In genomic region chr2:211942153-211942552, GRCh38 we compare ENCODE assay signal across 33 cellular contexts.
A peak's percentile ranks its signal among the peaks of the same experiment; 100 is the strongest.
DNase-seq lines count a peak whose midpoint lies in the region; ATAC-seq, FAIRE-seq and TF ChIP-seq lines count a peak whose summit lies in the region.
"Had no signal": no experiment of that assay in that cellular context is flagged by ENCODE, and none has a peak within 500 bp of the region (broad histone marks: within the 10 kb centered on the region; RNA-seq: fewer than 3 reads in every experiment).

No MANE protein-coding gene starts in this region.

- H3K9ac ChIP-seq in skeletal muscle tissue (ENCODE audit: low read depth in 1 of 3, low read length in 3 of 3) (no peak overlapping the region), colonic mucosa (ENCODE audit: low read depth in 2 of 2, low read length in 2 of 2) (no peak overlapping the region)
- H3K9ac ChIP-seq: BLaER1; BLaER1 treated with 17β-estradiol and CSF1 and Interleukin-3, amounts not matched to agents 10 nM and 100 nM had no signal

- no peak for TF ChIP-seq RAD21 in A549 (conservative IDR thresholded peaks at IDR 0.05 in 1 of 2, IDR thresholded peaks at IDR 0.05 in 1 of 2)

- no peak for TF ChIP-seq POLR2A in A549 (IDR thresholded peaks at IDR 0.05; ENCODE audit: low read length)

- TF ChIP-seq CTCF in A549 (IDR thresholded peaks at IDR 0.05) (no peak), HEK293 (tag by site-specific recombination; IDR thresholded peaks at IDR 0.05) (no peak), psoas muscle (IDR thresholded peaks at IDR 0.05) (no peak), pancreas (IDR thresholded peaks at IDR 0.05) (no peak), colonic mucosa (IDR thresholded peaks at IDR 0.05) (no peak)

- no peak for FAIRE-seq in A549 (lab: Jason Lieb, UNC)
- no peak for FAIRE-seq in pancreas (lab: Jason Lieb, UNC)
- FAIRE-seq: D721Med had no signal

- DNase-seq in A549 (ENCODE audit: low read depth in 1 of 2, low spot score in 1 of 2) (no peak), psoas muscle (no peak), pancreas (no peak), COLO668 (lab: John Stamatoyannopoulos, UW; ENCODE audit: unreplicated experiment) (no peak), colonic mucosa (no peak)
- DNase-seq: 8988T; ACHN; AML-193; BE2C; C1 segment of cervical spinal cord; Caco-2; Calu3; CD4-positive, alpha-beta memory T cell; CD4-positive, alpha-beta T cell; CD4-positive, CD25-positive, alpha-beta regulatory T cell; CD8-positive, alpha-beta memory T cell; CD8-positive, alpha-beta T cell; COR-L47; DMS 273 treated with DMSO at 0.1 percent for 48 hours; DMS153; DMS53; DMS79; DMS79 treated with DMSO at 0.1 percent for 48 hours; DND-41; EL had no signal

- WGBS in A549 (ENCODE audit: missing lambda C conversion rate), result 21% methylated on average over 2 of the region's 2 CpGs
- WGBS in psoas muscle, 3 donors, result 65 to 79% (median 72%) methylated on average over 2 of the region's 2 CpGs
- WGBS in pancreas, 2 donors, result 87 to 95% methylated on average over 2 of the region's 2 CpGs

- no peaks in the 10 kb centered on the region for H3K9me3 ChIP-seq in A549
- H3K9me3 ChIP-seq in HEK293 (ENCODE audit: control insufficient read depth, insufficient read depth, low read depth, low read length), result no peaks in the 10 kb centered on the region
- no peaks in the 10 kb centered on the region for H3K9me3 ChIP-seq in psoas muscle
- no peaks in the 10 kb centered on the region for H3K9me3 ChIP-seq in skeletal muscle tissue (ENCODE audit: control insufficient read depth in 3 of 3, low read length in 3 of 3)
- H3K9me3 ChIP-seq in pancreas, result no peaks in the 10 kb centered on the region
- H3K9me3 ChIP-seq in colonic mucosa, result no peaks in the 10 kb centered on the region
- H3K9me3 ChIP-seq: BE2C, BLaER1, Caco-2 had no signal

- no peak overlapping the region for H3K4me3 ChIP-seq in A549
- H3K4me3 ChIP-seq in HEK293 (ENCODE audit: low read depth, low read length), result no peak overlapping the region
- no peak overlapping the region for H3K4me3 ChIP-seq in psoas muscle
- H3K4me3 ChIP-seq in skeletal muscle tissue (ENCODE audit: low read length in 3 of 3), result no peak overlapping the region
- no peak overlapping the region for H3K4me3 ChIP-seq in pancreas
- no peak overlapping the region for H3K4me3 ChIP-seq in colonic mucosa
- H3K4me3 ChIP-seq: BLaER1; BLaER1 treated with 17β-estradiol and CSF1 and Interleukin-3, amounts not matched to agents 10 nM and 100 nM had no signal

- CTCF ChIA-PET in A549 (lab: Yijun Ruan, JAX), result no interaction called here
- CTCF ChIA-PET in HEK293 (lab: Yijun Ruan, JAX), result no interaction called here

- H3K27ac ChIP-seq in A549, result no peak overlapping the region
- H3K27ac ChIP-seq in HEK293 (ENCODE audit: extremely low read depth, low read depth, low read length), result no peak overlapping the region
- H3K27ac ChIP-seq in psoas muscle, result peak overlapping the region; percentile 68
- peak overlapping the region; percentile 22 for H3K27ac ChIP-seq in skeletal muscle tissue (ENCODE audit: low read depth, low read length)
- no peak overlapping the region for H3K27ac ChIP-seq in pancreas
- no peak overlapping the region for H3K27ac ChIP-seq in colonic mucosa
- H3K27ac ChIP-seq: 22Rv1; BLaER1; BLaER1 treated with 17β-estradiol and CSF1 and Interleukin-3, amounts not matched to agents 10 nM and 100 nM; C4-2B had no signal

- ATAC-seq in A549, result no peak
- no peak for ATAC-seq in psoas muscle
- no peak for ATAC-seq in pancreas
- ATAC-seq in HG02623 (IDR thresholded peaks at IDR 0.05; ENCODE audit: unreplicated experiment), result no peak
- ATAC-seq: CD8-positive, alpha-beta T cell had no signal

- H3K27me3 ChIP-seq in psoas muscle (ENCODE audit: insufficient read depth in 3 of 3, low read length in 2 of 3), result no peaks in the 10 kb centered on the region
- no peaks in the 10 kb centered on the region for H3K27me3 ChIP-seq in skeletal muscle tissue (ENCODE audit: control insufficient read depth in 3 of 3, insufficient read depth in 3 of 3, low read length in 3 of 3)
- no peaks in the 10 kb centered on the region for H3K27me3 ChIP-seq in pancreas
- no peaks in the 10 kb centered on the region for H3K27me3 ChIP-seq in colonic mucosa
- H3K27me3 ChIP-seq: BE2C; BLaER1; BLaER1 treated with 17β-estradiol and CSF1 and Interleukin-3, amounts not matched to agents 10 nM and 100 nM had no signal

- no peaks in the 10 kb centered on the region for H3K4me1 ChIP-seq in A549
- H3K4me1 ChIP-seq in HEK293 (ENCODE audit: control insufficient read depth, insufficient read depth, low read length), result no peaks in the 10 kb centered on the region
- peaks cover 13% of the 10 kb centered on the region for H3K4me1 ChIP-seq in psoas muscle
- H3K4me1 ChIP-seq in skeletal muscle tissue (ENCODE audit: control insufficient read depth in 3 of 3, insufficient read depth in 3 of 3, low read length in 3 of 3), result peaks cover 5 to 9% (median 7%) of the 10 kb centered on the region in 3 donors
- no peaks in the 10 kb centered on the region for H3K4me1 ChIP-seq in pancreas
- no peaks in the 10 kb centered on the region for H3K4me1 ChIP-seq in colonic mucosa
- H3K4me1 ChIP-seq: BE2C; BLaER1; BLaER1 treated with 17β-estradiol and CSF1 and Interleukin-3, amounts not matched to agents 10 nM and 100 nM; Caco-2 had no signal

- no peak for TF ChIP-seq EP300 in A549 (IDR thresholded peaks at IDR 0.05)

- no peaks in the 10 kb centered on the region for H3K36me3 ChIP-seq in HEK293 (ENCODE audit: control insufficient read depth in 2 of 2, insufficient read depth in 1 of 2, low read length in 2 of 2)
- no peaks in the 10 kb centered on the region for H3K36me3 ChIP-seq in psoas muscle (ENCODE audit: insufficient read depth in 1 of 2, low read depth in 1 of 2)
- no peaks in the 10 kb centered on the region for H3K36me3 ChIP-seq in skeletal muscle tissue (ENCODE audit: control insufficient read depth in 3 of 3, insufficient read depth in 3 of 3, low read length in 3 of 3)
- no peaks in the 10 kb centered on the region for H3K36me3 ChIP-seq in pancreas
- no peaks in the 10 kb centered on the region for H3K36me3 ChIP-seq in colonic mucosa
- H3K36me3 ChIP-seq: BE2C; BLaER1; BLaER1 treated with 17β-estradiol and CSF1 and Interleukin-3, amounts not matched to agents 10 nM and 100 nM had no signal

- POLR2A ChIA-PET in A549 (lab: Yijun Ruan, JAX) (no interaction called here), HEK293 (lab: Yijun Ruan, JAX) (no interaction called here)

- intact Hi-C loops in psoas muscle (cut with DNase I), result no loop called here
- intact Hi-C loops in pancreas (cut with DNase I), result no loop called here
- intact Hi-C loops in colonic mucosa (cut with DNase I), result no loop called here

- H3K4me2 ChIP-seq in A549, result no peak overlapping the region
- H3K4me2 ChIP-seq: BLaER1; BLaER1 treated with 17β-estradiol and CSF1 and Interleukin-3, amounts not matched to agents 10 nM and 100 nM had no signal

TF ChIP-seq in A549, 52 proteins besides CTCF, POLR2A, EP300 and RAD21:
- TF ChIP-seq CHD2 (IDR thresholded peaks at IDR 0.05; ENCODE audit: low read length, partially characterized antibody) (no peak), ZC3H11A (IDR thresholded peaks at IDR 0.05) (peak; percentile 70)

TF ChIP-seq in HEK293, 187 proteins besides CTCF, POLR2A, EP300 and RAD21 (continues in another document):
- TF ChIP-seq ZNF394 (tag by site-specific recombination; IDR thresholded peaks at IDR 0.05; ENCODE audit: borderline replicate concordance), result peak; percentile 84
- TF ChIP-seq ZNF704 (tag by site-specific recombination; IDR thresholded peaks at IDR 0.05), result no peak
- TF ChIP-seq ZNF558 (tag by site-specific recombination; IDR thresholded peaks at IDR 0.05), result 0 out of 2 replicates have a peak, but pooled peaks have one; percentile 21
- no peak for TF ChIP-seq ZIC2 (tag by site-specific recombination; IDR thresholded peaks at IDR 0.05)
- no peak for TF ChIP-seq ZNF639 (tag by site-specific recombination; IDR thresholded peaks at IDR 0.05)
- TF ChIP-seq ZNF404 (tag by site-specific recombination; IDR thresholded peaks at IDR 0.05), result 0 out of 2 replicates have a peak, but pooled peaks have one; percentile 51
- TF ChIP-seq ZNF623 (tag by site-specific recombination; IDR thresholded peaks at IDR 0.05), result peak; percentile 53

Comparison
In these comparisons a context has a peak if more than half of its experiments do, and no peak if none do; other contexts are left out.
1. H3K27ac ChIP-seq: peak in psoas muscle (single experiment) and skeletal muscle tissue (single experiment); none in A549 (0 of 2), HEK293 (single experiment), pancreas (0 of 4) and colonic mucosa (single experiment).